ENCODE assay signal across 18 cellular contexts in the genomic region with DNA sequence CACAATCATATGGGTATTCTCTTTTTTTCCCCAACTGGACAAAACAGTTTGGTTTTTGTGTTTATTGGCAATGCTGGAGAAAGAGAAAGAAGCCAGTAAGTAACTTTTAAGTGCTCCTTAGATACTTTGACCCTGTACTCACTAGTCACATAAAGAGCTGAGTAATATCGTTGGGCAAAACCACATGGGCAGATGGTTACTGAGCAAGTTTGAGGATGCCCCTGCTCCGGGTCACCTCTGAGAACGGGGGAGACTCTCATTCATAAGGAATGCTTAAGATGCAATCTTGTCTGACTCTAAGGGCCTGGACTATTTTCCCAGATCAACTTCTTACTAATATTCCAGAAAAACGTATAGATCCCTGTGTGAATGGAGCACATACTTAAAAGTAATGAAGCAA.
A peak's percentile ranks its signal among the peaks of the same experiment; 100 is the strongest.
DNase-seq lines count a peak whose midpoint lies in the region; ATAC-seq and TF ChIP-seq lines count a peak whose summit lies in the region.
"Had no signal": no experiment of that assay in that cellular context is flagged by ENCODE, and none has a peak within 500 bp of the region (broad histone marks: within the 10 kb centered on the region; RNA-seq: fewer than 3 reads in every experiment).

No MANE protein-coding gene starts in this region.

- no peak overlapping the region for H3K14ac ChIP-seq in mesenchymal stem cell (ENCODE audit: low read length in 2 of 2)

- no peak overlapping the region for H2BK12ac ChIP-seq in mesenchymal stem cell (ENCODE audit: low read length in 2 of 2)

- H3K9me3 ChIP-seq in mesenchymal stem cell (ENCODE audit: control insufficient read depth, low read length): no peaks in the 10 kb centered on the region
- H3K9me3 ChIP-seq: psoas muscle, thoracic aorta had no signal

- H3K4me3 Mint-ChIP-seq in chondrocyte (ENCODE audit: unreplicated experiment) (no peak overlapping the region), osteocyte (ENCODE audit: unreplicated experiment) (no peak overlapping the region)
- H3K4me3 Mint-ChIP-seq: activated B cell treated with CpG ODN at 0.5 μM for 24 hours had no signal

- no peaks in the 10 kb centered on the region for H3K27me3 ChIP-seq in mesenchymal stem cell (ENCODE audit: control insufficient read depth in 1 of 2, insufficient read depth in 1 of 2, low read length in 2 of 2)

- H3K27ac ChIP-seq in mesenchymal stem cell (ENCODE audit: low read length, poor library complexity, severe bottlenecking): peak overlapping the region; percentile 92
- H3K27ac ChIP-seq: C4-2B, psoas muscle, thoracic aorta had no signal

- H3K4me1 ChIP-seq in mesenchymal stem cell (ENCODE audit: control insufficient read depth, insufficient read depth, low read depth, low read length): peaks cover 7% of the 10 kb centered on the region
- H3K4me1 ChIP-seq: psoas muscle had no signal

- no peak for ATAC-seq in GM18870 (IDR thresholded peaks at IDR 0.05; ENCODE audit: unreplicated experiment)
- ATAC-seq: left lobe of liver, psoas muscle had no signal

- peaks cover 0 to 10% of the 10 kb centered on the region in 2 experiments for H3K36me3 ChIP-seq in mesenchymal stem cell (ENCODE audit: control insufficient read depth in 1 of 2, insufficient read depth in 2 of 2, low read depth in 1 of 2, low read length in 2 of 2)
- H3K36me3 ChIP-seq: thoracic aorta had no signal

- no peak overlapping the region for H4K91ac ChIP-seq in mesenchymal stem cell (ENCODE audit: low read length)

- DNase-seq in Daoy (ENCODE audit: low read depth) (peak; percentile 17), M059J (ENCODE audit: low read depth) (peak; percentile 87), chondrocyte (ENCODE audit: low spot score) (no peak), mesenchymal stem cell (peak; percentile 84), osteocyte (ENCODE audit: extremely low spot score, unreplicated experiment) (no peak), RPMI8226 (no peak), SKM-1 treated with dmso at 0.1 percent for 144 hours (lab: John Stamatoyannopoulos, UW; ENCODE audit: unreplicated experiment) (no peak)
- DNase-seq: activated B cell treated with CpG ODN at 0.5 μM for 24 hours; activated naive CD4-positive, alpha-beta T cell treated with Interleukin-2 at 50 U/mL for 16 hours; caudate nucleus; hippocampal formation; NCI-H1048; NCI-H2171 treated with DMSO at 0.1 percent for 48 hours; psoas muscle had no signal

- TF ChIP-seq CTCF in chondrocyte (IDR thresholded peaks at IDR 0.05) (no peak), osteocyte (IDR thresholded peaks at IDR 0.05) (no peak)

- H3K27me3 Mint-ChIP-seq in chondrocyte (ENCODE audit: low read depth) (no peaks in the 10 kb centered on the region), osteocyte (ENCODE audit: unreplicated experiment) (no peaks in the 10 kb centered on the region)
- H3K27me3 Mint-ChIP-seq: activated B cell treated with CpG ODN at 0.5 μM for 24 hours had no signal

- peaks cover 7% of the 10 kb centered on the region for H3K36me3 Mint-ChIP-seq in chondrocyte (ENCODE audit: low read depth)
- H3K36me3 Mint-ChIP-seq in osteocyte (ENCODE audit: unreplicated experiment): peaks cover 18% of the 10 kb centered on the region

- 19% methylated on average over 4 of the region's 4 CpGs for WGBS in mesenchymal stem cell

- no peak overlapping the region for H3K9ac ChIP-seq in mesenchymal stem cell (ENCODE audit: low read length)

- H4K8ac ChIP-seq in mesenchymal stem cell (ENCODE audit: low read length): no peak overlapping the region

- H2AFZ ChIP-seq in mesenchymal stem cell (ENCODE audit: low read depth, low read length): no peak overlapping the region

- no peak overlapping the region for H3K18ac ChIP-seq in mesenchymal stem cell (ENCODE audit: low read depth in 1 of 2, low read length in 2 of 2)

- H3K4me1 Mint-ChIP-seq in chondrocyte (ENCODE audit: low read depth) (peaks cover 57% of the 10 kb centered on the region), osteocyte (ENCODE audit: unreplicated experiment) (peaks cover 44% of the 10 kb centered on the region)
- H3K4me1 Mint-ChIP-seq: activated B cell treated with CpG ODN at 0.5 μM for 24 hours had no signal

- H3K23ac ChIP-seq in mesenchymal stem cell (ENCODE audit: low read length in 2 of 2): no peak overlapping the region

- no peaks in the 10 kb centered on the region for H3K9me3 Mint-ChIP-seq in chondrocyte (ENCODE audit: low read depth)
- peaks cover 7% of the 10 kb centered on the region for H3K9me3 Mint-ChIP-seq in osteocyte (ENCODE audit: unreplicated experiment)
- H3K9me3 Mint-ChIP-seq: activated B cell treated with CpG ODN at 0.5 μM for 24 hours had no signal

- no peak overlapping the region for H2BK15ac ChIP-seq in mesenchymal stem cell (ENCODE audit: low read depth, poor library complexity, severe bottlenecking)

- peaks cover 6% of the 10 kb centered on the region for H3K79me1 ChIP-seq in mesenchymal stem cell (replicated peaks; ENCODE audit: low read length, poor library complexity, severe bottlenecking)

- H3K4me2 ChIP-seq in mesenchymal stem cell (ENCODE audit: low read length, poor library complexity, severe bottlenecking): no peak overlapping the region

- H2AK5ac ChIP-seq in mesenchymal stem cell (ENCODE audit: low read length, severe bottlenecking): peak overlapping the region; percentile 89

- peak overlapping the region; percentile 13 for H3K27ac Mint-ChIP-seq in chondrocyte (ENCODE audit: unreplicated experiment)
- H3K27ac Mint-ChIP-seq in osteocyte (ENCODE audit: unreplicated experiment): no peak overlapping the region
- H3K27ac Mint-ChIP-seq: activated B cell treated with CpG ODN at 0.5 μM for 24 hours had no signal

- H3K4me3 ChIP-seq in mesenchymal stem cell (ENCODE audit: insufficient read depth in 1 of 2, low read depth in 1 of 2, low read length in 2 of 2): no peak overlapping the region
- H3K4me3 ChIP-seq: psoas muscle, thoracic aorta had no signal

- no peak overlapping the region for H2BK5ac ChIP-seq in mesenchymal stem cell (ENCODE audit: low read depth, low read length, poor library complexity, severe bottlenecking)

- H2BK120ac ChIP-seq in mesenchymal stem cell (ENCODE audit: low read depth, low read length): no peak overlapping the region

- no peak overlapping the region for H3K4ac ChIP-seq in mesenchymal stem cell (ENCODE audit: low read depth in 1 of 2, low read length in 2 of 2)

Comparison
In these comparisons a context has a peak if more than half of its experiments do, and no peak if none do; other contexts are left out.
1. DNase-seq: peak in Daoy (single experiment), M059J (single experiment) and mesenchymal stem cell (single experiment); none in chondrocyte (single experiment), osteocyte (single experiment), RPMI8226 (single experiment) and SKM-1 treated with dmso at 0.1 percent for 144 hours (single experiment).